Comparison of ENCODE assay signal across 8 cellular contexts in the genomic region with DNA sequence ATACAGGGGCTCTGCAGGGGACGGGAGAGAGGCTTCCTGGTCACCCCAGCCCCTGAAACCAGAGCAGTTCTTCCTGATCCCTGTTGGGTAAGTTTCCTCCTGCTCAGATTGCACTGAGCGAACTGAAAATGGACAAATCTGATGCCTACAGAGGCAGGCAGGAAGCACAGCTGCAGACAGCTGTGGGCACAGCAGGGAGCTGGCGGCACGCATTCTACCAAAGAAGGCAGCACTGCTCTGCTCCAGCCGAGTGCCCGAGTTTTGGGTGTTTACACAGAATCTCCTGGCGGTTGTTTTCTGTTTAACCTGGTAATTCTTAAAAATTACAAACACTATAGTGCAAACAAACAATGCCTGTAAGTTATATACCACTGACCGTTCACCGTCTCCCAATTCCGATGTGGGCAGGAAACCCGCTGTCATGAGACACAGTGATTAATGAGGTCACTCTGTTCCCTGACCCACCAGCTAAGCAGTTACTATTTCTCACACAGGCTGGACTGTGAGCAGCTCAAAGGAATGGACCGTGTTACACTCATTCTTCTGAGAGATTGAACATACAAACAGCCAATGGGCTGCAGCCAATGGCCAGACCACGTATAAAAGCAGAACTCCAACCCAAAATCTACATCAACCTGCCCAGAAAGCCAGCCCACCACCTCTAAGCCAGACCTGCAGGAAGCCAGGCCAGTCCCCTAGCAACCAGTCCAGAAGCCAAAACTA. TPM values are rescaled to one million over a fixed set of nuclear protein-coding genes. Genes with fewer than 3 reads are reported as not detected.
A peak's percentile ranks its signal among the peaks of the same experiment; 100 is the strongest.
DNase-seq lines count a peak whose midpoint lies in the region; ATAC-seq and TF ChIP-seq lines count a peak whose summit lies in the region.

No MANE protein-coding gene starts in this region.

- ATAC-seq in aorta (ENCODE audit: low FRiP score) (peak; percentile 84), GM19035 (IDR thresholded peaks at IDR 0.05; ENCODE audit: unreplicated experiment) (no peak)

- intact Hi-C loops in A673 (cut with micrococcal nuclease; ENCODE audit: unreplicated experiment) = no loop called here
- intact Hi-C loops in aorta (cut with DNase I) = loop anchor here (5.0 kb wide), 2 partner anchors 69 to 74 kb away; partner anchors contain the start of gene IL4R (in 1 of the 2)

- peak overlapping the region; percentile 74 for H3K4me3 Mint-ChIP-seq in T-helper 2 cell treated with Interferon-gamma antibody and Interleukin-4, amounts not matched to agents 5 μg/mL and 100 μg/mL, for 36 hours
- H3K4me3 Mint-ChIP-seq in endodermal cell = no peak overlapping the region

- H3K9me3 Mint-ChIP-seq in T-helper 2 cell treated with Interferon-gamma antibody and Interleukin-4, amounts not matched to agents 5 μg/mL and 100 μg/mL, for 36 hours = peaks cover 3% of the 10 kb centered on the region
- H3K9me3 Mint-ChIP-seq in endodermal cell = no peaks in the 10 kb centered on the region

- H3K4me3 ChIP-seq in A673 (ENCODE audit: low read depth, low read length, poor library complexity, severe bottlenecking) (peak overlapping the region; percentile 24), endodermal cell (ENCODE audit: low read length) (no peak overlapping the region), muscle layer of duodenum (ENCODE audit: low read depth in 1 of 2, low read length in 2 of 2) (peak overlapping the region; percentile 20 to 38), aorta (ENCODE audit: low read length in 2 of 2) (peak overlapping the region in 1 of 2 donors; percentile 22)

- peak; percentile 94 for DNase-seq in A673 (ENCODE audit: low spot score)
- DNase-seq in GOT3 (lab: John Stamatoyannopoulos, UW) = peak; percentile 20
- no peak for DNase-seq in T-helper 2 cell treated with Interferon-gamma antibody and Interleukin-4, amounts not matched to agents 5 μg/mL and 100 μg/mL, for 36 hours (ENCODE audit: low spot score)
- peak; percentile 53 for DNase-seq in endodermal cell
- peak in 1 of 2 donors; percentile 72 for DNase-seq in aorta
- DNase-seq in RKO (ENCODE audit: low spot score) = no peak

- no peaks in the 10 kb centered on the region for H3K27me3 ChIP-seq in A673 (replicated peaks; ENCODE audit: insufficient read depth, low read depth, low read length, poor library complexity)
- H3K27me3 ChIP-seq in endodermal cell (ENCODE audit: control insufficient read depth, insufficient read depth, low read length, poor library complexity, severe bottlenecking) = no peaks in the 10 kb centered on the region
- H3K27me3 ChIP-seq in muscle layer of duodenum (ENCODE audit: low read depth, low read length) = no peaks in the 10 kb centered on the region
- no peaks in the 10 kb centered on the region for H3K27me3 ChIP-seq in aorta (ENCODE audit: control insufficient read depth in 1 of 2, insufficient read depth in 2 of 2, low read length in 1 of 2)

- no peaks in the 10 kb centered on the region for H3K27me3 Mint-ChIP-seq in T-helper 2 cell treated with Interferon-gamma antibody and Interleukin-4, amounts not matched to agents 5 μg/mL and 100 μg/mL, for 36 hours (ENCODE audit: low read depth)
- H3K27me3 Mint-ChIP-seq in endodermal cell (ENCODE audit: insufficient read depth) = no peaks in the 10 kb centered on the region

- peaks cover 85% of the 10 kb centered on the region for H3K4me1 Mint-ChIP-seq in T-helper 2 cell treated with Interferon-gamma antibody and Interleukin-4, amounts not matched to agents 5 μg/mL and 100 μg/mL, for 36 hours (ENCODE audit: low read depth)
- H3K4me1 Mint-ChIP-seq in endodermal cell = peaks cover 9% of the 10 kb centered on the region

- no peak overlapping the region for H3K9ac ChIP-seq in endodermal cell (ENCODE audit: extremely low read depth, low read length, poor library complexity, severe bottlenecking)

- BruUV-seq in A673 (replicated peaks; lab: Mats Ljungman, UMichigan) = no TSS peak

- POLR2A ChIA-PET in A673 (lab: Charles Lee; ENCODE audit: low non-redundant PET) = no interaction called here

- H3K4me1 ChIP-seq in A673 (ENCODE audit: insufficient read depth, low read length, poor library complexity, severe bottlenecking) = peaks cover 37% of the 10 kb centered on the region
- H3K4me1 ChIP-seq in endodermal cell (ENCODE audit: control insufficient read depth, insufficient read depth, low read length) = no peaks in the 10 kb centered on the region
- H3K4me1 ChIP-seq in muscle layer of duodenum (ENCODE audit: control insufficient read depth in 1 of 2, insufficient read depth in 2 of 2, low read length in 2 of 2) = peaks cover 5 to 35% of the 10 kb centered on the region in 2 donors
- peaks cover 7 to 10% of the 10 kb centered on the region in 2 donors for H3K4me1 ChIP-seq in aorta (ENCODE audit: control insufficient read depth in 1 of 2, insufficient read depth in 2 of 2, low read length in 2 of 2)

- TF ChIP-seq CTCF in A673 (conservative IDR thresholded peaks at IDR 0.05; ENCODE audit: low read depth, low read length) = 0 out of 2 replicates have a peak, but pooled peaks have one; percentile 16
- TF ChIP-seq CTCF in endodermal cell (conservative IDR thresholded peaks at IDR 0.05) = no peak

- H3K9me3 ChIP-seq in A673 (ENCODE audit: low read depth, low read length, poor library complexity, severe bottlenecking) (no peaks in the 10 kb centered on the region), endodermal cell (ENCODE audit: control insufficient read depth, low read length) (no peaks in the 10 kb centered on the region), muscle layer of duodenum (ENCODE audit: control insufficient read depth in 1 of 2, low read length in 2 of 2) (no peaks in the 10 kb centered on the region), aorta (ENCODE audit: control insufficient read depth, low read length) (no peaks in the 10 kb centered on the region)

- no peaks in the 10 kb centered on the region for H3K36me3 ChIP-seq in A673 (ENCODE audit: insufficient read depth, low read length, poor library complexity, severe bottlenecking)
- H3K36me3 ChIP-seq in endodermal cell (ENCODE audit: control insufficient read depth, insufficient read depth, low read length) = no peaks in the 10 kb centered on the region
- H3K36me3 ChIP-seq in muscle layer of duodenum (ENCODE audit: control insufficient read depth in 1 of 2, insufficient read depth in 2 of 2, low read length in 2 of 2) = no peaks in the 10 kb centered on the region
- no peaks in the 10 kb centered on the region for H3K36me3 ChIP-seq in aorta (ENCODE audit: control insufficient read depth in 1 of 2, insufficient read depth in 2 of 2, low read length in 1 of 2)

- H3K27ac ChIP-seq in A673 (ENCODE audit: low read depth, low read length, poor library complexity, severe bottlenecking) (peak overlapping the region; percentile 70), endodermal cell (ENCODE audit: low read depth, low read length) (peak overlapping the region; percentile 81), muscle layer of duodenum (ENCODE audit: low read length) (peak overlapping the region; percentile 82), aorta (ENCODE audit: low read depth in 1 of 2, low read length in 2 of 2) (peak overlapping the region; percentile 32 to 78)

- CTCF ChIA-PET in A673 (lab: Charles Lee) = interaction anchor here (1.6 kb wide), 1 partner anchor 11 kb away, joined by 3 read pairs; no protein-coding TSS in a partner anchor

- peaks cover 51% of the 10 kb centered on the region for H3K36me3 Mint-ChIP-seq in T-helper 2 cell treated with Interferon-gamma antibody and Interleukin-4, amounts not matched to agents 5 μg/mL and 100 μg/mL, for 36 hours (ENCODE audit: low read depth)
- no peaks in the 10 kb centered on the region for H3K36me3 Mint-ChIP-seq in endodermal cell (ENCODE audit: low read depth)

- peak overlapping the region; percentile 94 for H3K27ac Mint-ChIP-seq in T-helper 2 cell treated with Interferon-gamma antibody and Interleukin-4, amounts not matched to agents 5 μg/mL and 100 μg/mL, for 36 hours
- H3K27ac Mint-ChIP-seq in endodermal cell = no peak overlapping the region

- 63 to 74% methylated on average over 11 to 13 of the region's 13 CpGs for WGBS in endodermal cell (ENCODE audit: insufficient coverage in 1 of 2, insufficient read length in 1 of 2), 2 experiments
- WGBS in aorta, 2 donors = 1 to 2% methylated on average over 13 of the region's 13 CpGs

RNA-seq across cellular contexts. Expression of gene NSMCE1, which starts 25.5 kb away (rescaled TPM):
- 45.7 and 53.0 TPM in 2 replicates for total RNA-seq in A673 (2021)
- 10 to 100 TPM; 22.3 to 22.4 TPM for total RNA-seq in endodermal cell
- polyA plus RNA-seq in endodermal cell (2013, experiment 1 of 2) = 51.9 TPM
- polyA plus RNA-seq in endodermal cell (2013, experiment 2 of 2) = 43.8 TPM
- total RNA-seq in aorta = 10 to 100 TPM; 34.6 to 39.1 TPM
- 10 to 100 TPM; 71.0 to 74.2 TPM for polyA plus RNA-seq in aorta

RNA-seq across cellular contexts. Expression of gene KDM8, which starts 39.7 kb away (rescaled TPM):
- total RNA-seq in A673 (2021) (8.8 and 11.1 TPM in 2 replicates), endodermal cell (10 to 100 TPM; 11.0 to 12.1 TPM), aorta (1 to 10 TPM; 4.3 to 5.6 TPM)
- polyA plus RNA-seq in endodermal cell (2013, experiment 1 of 2) = 9.1 TPM
- 6.2 TPM for polyA plus RNA-seq in endodermal cell (2013, experiment 2 of 2)
- polyA plus RNA-seq in aorta = 1 to 10 TPM; 7.0 to 7.4 TPM

Comparison
In these comparisons a context has a peak if more than half of its experiments do, and no peak if none do; other contexts are left out.
1. DNase-seq: peak in A673 (single experiment), GOT3 (single experiment) and endodermal cell (single experiment); none in T-helper 2 cell treated with Interferon-gamma antibody and Interleukin-4, amounts not matched to agents 5 μg/mL and 100 μg/mL, for 36 hours (single experiment) and RKO (single experiment).
2. Peak in every context shown above with its lines, with median percentiles within 50 percentile points of each other: H3K27ac ChIP-seq.